In the genomic region with DNA sequence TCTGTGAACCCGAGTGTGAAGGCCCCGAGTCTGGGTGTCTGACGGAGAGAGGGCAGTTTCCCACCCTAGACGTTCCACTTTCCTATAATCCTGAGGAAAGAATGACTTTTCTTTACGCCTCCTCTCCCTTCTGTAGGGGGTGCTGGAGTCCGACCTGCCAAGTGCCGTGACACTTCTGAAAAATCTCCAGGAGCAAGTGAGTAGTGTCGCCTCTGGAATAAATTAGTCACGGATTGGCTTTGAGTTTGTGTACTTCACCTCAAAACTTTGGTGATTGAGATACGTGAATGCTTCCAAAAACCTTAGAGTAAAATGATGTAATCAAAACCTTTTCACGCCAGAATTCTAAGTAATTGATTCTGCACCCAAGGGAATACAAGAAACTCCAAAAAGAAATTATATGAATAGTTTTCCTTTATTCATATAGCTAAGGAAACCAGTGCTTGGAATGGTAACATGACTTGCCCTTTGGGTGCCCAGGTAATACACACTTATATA, we compare ENCODE assay signal across 8 cellular contexts. TPM values are rescaled to one million over a fixed set of nuclear protein-coding genes. Genes with fewer than 3 reads are reported as not detected.
DNase-seq lines count a peak whose midpoint lies in the region; ATAC-seq and TF ChIP-seq lines count a peak whose summit lies in the region.

No MANE protein-coding gene starts in this region.

- DNase-seq in CD8-positive, alpha-beta memory T cell, result no peak
- no peak for DNase-seq in MCF 10A (ENCODE audit: unreplicated experiment)
- no peak for DNase-seq in activated effector memory CD4-positive, alpha-beta T cell treated with Interleukin-2 at 50 U/mL for 16 hours
- no peak for DNase-seq in DMS79 treated with DMSO at 0.1 percent for 48 hours (lab: John Stamatoyannopoulos, UW)
- DNase-seq in NOMO-1 treated with dmso at 0.1 percent for 144 hours (lab: John Stamatoyannopoulos, UW; ENCODE audit: unreplicated experiment), result no peak

- peak overlapping the region; percentile 89 for H3K9ac ChIP-seq in mucosa of stomach (ENCODE audit: low read length)

- H3K4me3 ChIP-seq in CD8-positive, alpha-beta memory T cell (ENCODE audit: low read length), result peak overlapping the region; percentile 94
- peak overlapping the region; percentile 62 for H3K4me3 ChIP-seq in mucosa of stomach (ENCODE audit: low read length)

- H3K27ac Mint-ChIP-seq in CD8-positive, alpha-beta memory T cell, result peak overlapping the region in 1 of 8 donors; percentile 54
- no peak overlapping the region for H3K27ac Mint-ChIP-seq in MCF 10A (ENCODE audit: low read depth, unreplicated experiment)

- intact Hi-C loops in MCF 10A (cut with micrococcal nuclease), result no loop called here

- H3K27ac ChIP-seq in CD8-positive, alpha-beta memory T cell (ENCODE audit: low read depth, low read length), result peak overlapping the region; percentile 85

- no peaks in the 10 kb centered on the region for H3K9me3 Mint-ChIP-seq in CD8-positive, alpha-beta memory T cell
- no peaks in the 10 kb centered on the region for H3K9me3 Mint-ChIP-seq in MCF 10A (ENCODE audit: unreplicated experiment)

- peaks cover 21% of the 10 kb centered on the region for H3K36me3 ChIP-seq in CD8-positive, alpha-beta memory T cell (ENCODE audit: insufficient read depth, low read length)
- no peaks in the 10 kb centered on the region for H3K36me3 ChIP-seq in mucosa of stomach (ENCODE audit: control insufficient read depth, insufficient read depth, low read length)

- peaks cover 0 to 11% (median 7%) of the 10 kb centered on the region in 3 donors for H3K4me1 Mint-ChIP-seq in CD8-positive, alpha-beta memory T cell
- peaks cover 11% of the 10 kb centered on the region for H3K4me1 Mint-ChIP-seq in MCF 10A (ENCODE audit: insufficient read depth, unreplicated experiment)

- no peaks in the 10 kb centered on the region for H3K9me3 ChIP-seq in CD8-positive, alpha-beta memory T cell (ENCODE audit: low read length)
- no peaks in the 10 kb centered on the region for H3K9me3 ChIP-seq in mucosa of stomach (ENCODE audit: control insufficient read depth, low read length)

- peaks cover 0 to 1% of the 10 kb centered on the region in 2 donors for H3K27me3 Mint-ChIP-seq in CD8-positive, alpha-beta memory T cell
- no peaks in the 10 kb centered on the region for H3K27me3 Mint-ChIP-seq in MCF 10A (ENCODE audit: insufficient read depth, unreplicated experiment)

- H3K4me3 Mint-ChIP-seq in CD8-positive, alpha-beta memory T cell, result no peak overlapping the region
- no peak overlapping the region for H3K4me3 Mint-ChIP-seq in MCF 10A (ENCODE audit: unreplicated experiment)

- TF ChIP-seq CTCF in MCF 10A (IDR thresholded peaks at IDR 0.05; ENCODE audit: unreplicated experiment), result no peak

- peaks cover 0 to 34% (median 7%) of the 10 kb centered on the region in 3 donors for H3K36me3 Mint-ChIP-seq in CD8-positive, alpha-beta memory T cell
- peaks cover 47% of the 10 kb centered on the region for H3K36me3 Mint-ChIP-seq in MCF 10A (ENCODE audit: insufficient read depth, unreplicated experiment)

- peak; percentile 4 for ATAC-seq in HG02884 (IDR thresholded peaks at IDR 0.05; ENCODE audit: unreplicated experiment)
- no peak for ATAC-seq in GM18870 (IDR thresholded peaks at IDR 0.05; ENCODE audit: unreplicated experiment)

- BruUV-seq in MCF 10A (replicated peaks; lab: Mats Ljungman, UMichigan), result TSS peak; percentile 78

- POLR2A ChIA-PET in CD8-positive, alpha-beta memory T cell (lab: Charles Lee), result interaction anchor here (0.7 to 2.0 kb wide), 4 partner anchors 9 to 141 kb away, joined by 3 to 6 read pairs (median 4); a partner anchor contains a TSS
- POLR2A ChIA-PET in MCF 10A (lab: Yijun Ruan, JAX), result interaction anchor here (0.6 to 3.4 kb wide), 13 partner anchors 10 to 521 kb away, joined by 3 to 19 read pairs (median 3); a partner anchor contains a TSS

- H3K4me1 ChIP-seq in CD8-positive, alpha-beta memory T cell (ENCODE audit: insufficient read depth, low read length), result peaks cover 14% of the 10 kb centered on the region
- no peaks in the 10 kb centered on the region for H3K4me1 ChIP-seq in mucosa of stomach (ENCODE audit: control insufficient read depth, insufficient read depth, low read length)

- H3K27me3 ChIP-seq in CD8-positive, alpha-beta memory T cell (ENCODE audit: insufficient read depth, low read length, poor library complexity, severe bottlenecking), result no peaks in the 10 kb centered on the region
- H3K27me3 ChIP-seq in mucosa of stomach (ENCODE audit: control insufficient read depth, insufficient read depth, low read length), result no peaks in the 10 kb centered on the region

- CTCF ChIA-PET in CD8-positive, alpha-beta memory T cell (lab: Charles Lee), result interaction anchor here (0.6 to 0.7 kb wide), 2 partner anchors 93 to 774 kb away, joined by 3 read pairs; no protein-coding TSS in a partner anchor
- CTCF ChIA-PET in MCF 10A (lab: Yijun Ruan, JAX), result interaction anchor here (0.6 to 1.2 kb wide), 4 partner anchors 9 to 94 kb away, joined by 3 to 5 read pairs (median 4); no protein-coding TSS in a partner anchor

RNA-seq across cellular contexts. Expression of a gene that starts 0.5 kb away (rescaled TPM):
- total RNA-seq in CD8-positive, alpha-beta memory T cell, result 10 to 100 TPM; 82.7 to 88.7 TPM
- polyA plus RNA-seq in CD8-positive, alpha-beta memory T cell, result 74.9 TPM
- 44.5 and 46.8 TPM in 2 replicates for total RNA-seq in MCF 10A (2022)

RNA-seq across cellular contexts. Expression of a gene that starts 34.5 kb away (rescaled TPM):
- not detected for total RNA-seq in CD8-positive, alpha-beta memory T cell
- not detected for polyA plus RNA-seq in CD8-positive, alpha-beta memory T cell
- total RNA-seq in MCF 10A (2022), result not detected in 2 replicates
